Comparison of ENCODE assay signal across 27 cellular contexts in the genomic region with DNA sequence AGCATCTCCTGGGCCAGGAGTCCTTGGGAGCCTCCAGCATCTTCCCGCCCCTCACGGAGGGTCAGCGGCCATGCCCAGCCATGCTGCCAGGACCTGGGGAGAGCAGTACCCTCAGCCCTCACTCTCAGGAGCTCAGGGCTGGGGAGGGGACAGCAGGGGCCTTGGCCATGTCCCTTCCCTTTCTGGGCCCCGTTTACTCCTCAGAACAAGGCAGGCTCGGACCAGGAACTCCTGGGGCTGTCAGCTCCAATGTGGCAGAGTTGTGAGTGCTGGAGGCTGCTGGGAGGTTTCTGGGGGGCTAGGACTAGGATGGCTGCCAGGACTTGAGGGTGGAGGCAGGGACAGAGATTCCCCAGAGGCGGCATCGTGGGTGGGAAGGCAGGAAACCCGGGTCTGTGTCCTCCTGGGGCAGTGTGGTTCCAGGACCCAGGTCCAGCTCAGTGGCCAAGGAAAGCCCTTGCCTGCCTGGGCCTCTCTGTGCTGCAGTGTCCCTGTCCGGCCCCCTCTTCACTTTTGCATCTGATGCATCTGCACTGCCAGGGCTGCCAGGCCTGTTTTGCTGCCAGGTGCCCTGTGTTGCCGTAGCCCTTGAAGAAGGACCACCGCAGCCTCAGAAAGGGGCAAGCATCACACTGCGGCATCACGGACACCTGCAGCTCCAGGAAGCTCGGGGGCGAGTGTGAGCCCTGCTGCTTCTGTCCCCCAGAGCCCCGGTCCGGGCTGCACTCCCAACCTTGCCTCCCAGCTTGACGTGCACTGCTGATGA.
"Had no signal": no experiment of that assay in that cellular context is flagged by ENCODE, and none has a peak within 500 bp of the region (broad histone marks: within the 10 kb centered on the region; RNA-seq: fewer than 3 reads in every experiment).

No MANE protein-coding gene starts in this region.

- H3K36me3 Mint-ChIP-seq: immature natural killer cell; naive thymus-derived CD4-positive, alpha-beta T cell; neural progenitor cell had no signal

- H3K27ac ChIP-seq: epithelial cell of prostate, gastrocnemius medialis, neural progenitor cell, ovary, right lobe of liver, suprapubic skin, transverse colon, vagina had no signal

- DNase-seq: cerebellar nuclear complex; cortex of kidney; effector CD4-positive, alpha-beta T cell; gastrocnemius medialis; glutamatergic neuron; hypothalamus; immature natural killer cell; mesenchymal stem cell; midbrain; naive thymus-derived CD4-positive, alpha-beta T cell; nucleus accumbens; ovary; retina; right lobe of liver; small intestine; stimulated activated CD4-positive, alpha-beta T cell treated with anti-CD3 and anti-CD28 coated beads, Interleukin-15, amount 100 ng/mL, for 24 hours; stimulated activated CD4-positive, alpha-beta T cell treated with anti-CD3 and anti-CD28 coated beads, Interleukin-4, amount 100 ng/mL, for 1 hour; stimulated activated CD8-positive, alpha-beta memory T cell treated with anti-CD3 and anti-CD28 coated beads, Interleukin-4, amount 100 ng/mL, for 48 hours; stimulated activated naive CD4-positive, alpha-beta T cell; stimulated activated naive CD8-positive, alpha-beta T cell treated with anti-CD3 and anti-CD28 coated beads, Interleukin-15, amount 100 ng/mL, for 72 hours; transverse colon had no signal

- H3K27me3 ChIP-seq: gastrocnemius medialis, neural progenitor cell, ovary, right lobe of liver, suprapubic skin, transverse colon, vagina had no signal

- H3K36me3 ChIP-seq: gastrocnemius medialis, neural progenitor cell, ovary, right lobe of liver, suprapubic skin, transverse colon, vagina had no signal

- H3K27ac Mint-ChIP-seq: immature natural killer cell; naive thymus-derived CD4-positive, alpha-beta T cell; nephron; neural progenitor cell; stimulated activated naive CD8-positive, alpha-beta T cell treated with anti-CD3 and anti-CD28 coated beads, Interleukin-15, amount 100 ng/mL, for 72 hours had no signal

- H3K4me3 Mint-ChIP-seq: immature natural killer cell; naive thymus-derived CD4-positive, alpha-beta T cell; nephron; neural progenitor cell; stimulated activated naive CD8-positive, alpha-beta T cell treated with anti-CD3 and anti-CD28 coated beads, Interleukin-15, amount 100 ng/mL, for 72 hours had no signal

- H3K9me3 ChIP-seq: gastrocnemius medialis, ovary, right lobe of liver, suprapubic skin, transverse colon, vagina had no signal

- H3K4me3 ChIP-seq: gastrocnemius medialis, neural progenitor cell, ovary, right lobe of liver, suprapubic skin, transverse colon, vagina had no signal

- H3K9me3 Mint-ChIP-seq: immature natural killer cell; nephron; neural progenitor cell; stimulated activated naive CD8-positive, alpha-beta T cell treated with anti-CD3 and anti-CD28 coated beads, Interleukin-15, amount 100 ng/mL, for 72 hours had no signal

- H3K4me1 Mint-ChIP-seq: immature natural killer cell; neural progenitor cell; stimulated activated naive CD8-positive, alpha-beta T cell treated with anti-CD3 and anti-CD28 coated beads, Interleukin-15, amount 100 ng/mL, for 72 hours had no signal

- ATAC-seq: esophagus mucosa; gastrocnemius medialis; naive thymus-derived CD4-positive, alpha-beta T cell; right lobe of liver; stimulated activated naive CD8-positive, alpha-beta T cell treated with anti-CD3 and anti-CD28 coated beads, Interleukin-15, amount 100 ng/mL, for 72 hours had no signal

- H3K4me1 ChIP-seq: neural progenitor cell, right lobe of liver, suprapubic skin, transverse colon, vagina had no signal
